In the genomic region with DNA sequence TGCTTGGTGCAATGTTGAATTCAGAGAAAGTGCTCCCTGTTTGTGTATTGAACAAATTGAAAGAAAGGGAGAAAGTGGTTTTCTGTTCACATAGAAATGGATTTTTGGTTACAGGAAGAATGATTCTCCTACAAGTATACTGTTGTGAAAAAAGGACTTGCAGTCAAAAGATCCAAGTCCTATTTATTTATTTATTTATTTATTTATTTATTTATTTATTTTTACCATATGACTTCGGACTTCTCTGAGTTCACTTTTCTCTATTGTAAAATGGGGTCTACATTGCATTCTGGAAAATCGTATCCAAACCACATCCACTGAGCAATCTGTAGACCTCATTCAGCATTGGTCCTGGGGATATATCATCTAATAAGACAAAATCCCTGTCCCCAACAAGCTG, we compare ENCODE assay signal across 9 cellular contexts.
"Had no signal": no experiment of that assay in that cellular context is flagged by ENCODE, and none has a peak within 500 bp of the region (broad histone marks: within the 10 kb centered on the region; RNA-seq: fewer than 3 reads in every experiment).

No MANE protein-coding gene starts in this region.

- H3K4me1 ChIP-seq: HAP-1 had no signal

- ATAC-seq: HCT116, K562 had no signal

- H3K27ac Mint-ChIP-seq: HFFc6 had no signal

- DNase-seq: GM23248, GOT3, H7, HFFc6, IMR-90, KG1 had no signal

- H3K4me3 ChIP-seq: GM23248, HAP-1, K562 had no signal

- H3K9me3 ChIP-seq: HAP-1 had no signal

- H3K36me3 ChIP-seq: HAP-1 had no signal

- H3K4me3 Mint-ChIP-seq: HFFc6 had no signal

- H3K27ac ChIP-seq: GM23248 had no signal
